ENCODE assay signal across 3 cellular contexts in the genomic region with DNA sequence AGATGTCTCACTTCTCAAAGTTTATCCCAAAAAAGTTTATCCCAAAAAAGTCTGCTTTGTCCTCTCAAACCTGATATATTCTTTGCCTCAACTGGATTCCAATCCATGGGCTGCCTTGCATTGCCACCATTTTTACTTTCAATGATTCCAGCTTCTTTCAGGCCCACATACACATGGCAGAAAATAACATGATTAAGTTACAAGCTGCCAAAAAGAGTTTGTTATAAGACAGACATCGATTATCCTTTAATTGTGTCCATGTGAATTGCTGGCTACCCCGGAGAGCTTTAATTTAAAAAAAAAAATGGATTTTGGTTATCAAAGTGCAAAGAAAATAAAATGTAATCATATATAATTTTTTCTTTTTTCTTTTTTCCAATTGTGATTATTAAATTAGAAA.
"Had no signal": no experiment of that assay in that cellular context is flagged by ENCODE, and none has a peak within 500 bp of the region (broad histone marks: within the 10 kb centered on the region; RNA-seq: fewer than 3 reads in every experiment).

No MANE protein-coding gene starts in this region.

- H3K4me3 ChIP-seq: GM12878 had no signal

- DNase-seq: GDM1, GF-D8 had no signal

- ATAC-seq: GM12878 had no signal
